In the genomic region with DNA sequence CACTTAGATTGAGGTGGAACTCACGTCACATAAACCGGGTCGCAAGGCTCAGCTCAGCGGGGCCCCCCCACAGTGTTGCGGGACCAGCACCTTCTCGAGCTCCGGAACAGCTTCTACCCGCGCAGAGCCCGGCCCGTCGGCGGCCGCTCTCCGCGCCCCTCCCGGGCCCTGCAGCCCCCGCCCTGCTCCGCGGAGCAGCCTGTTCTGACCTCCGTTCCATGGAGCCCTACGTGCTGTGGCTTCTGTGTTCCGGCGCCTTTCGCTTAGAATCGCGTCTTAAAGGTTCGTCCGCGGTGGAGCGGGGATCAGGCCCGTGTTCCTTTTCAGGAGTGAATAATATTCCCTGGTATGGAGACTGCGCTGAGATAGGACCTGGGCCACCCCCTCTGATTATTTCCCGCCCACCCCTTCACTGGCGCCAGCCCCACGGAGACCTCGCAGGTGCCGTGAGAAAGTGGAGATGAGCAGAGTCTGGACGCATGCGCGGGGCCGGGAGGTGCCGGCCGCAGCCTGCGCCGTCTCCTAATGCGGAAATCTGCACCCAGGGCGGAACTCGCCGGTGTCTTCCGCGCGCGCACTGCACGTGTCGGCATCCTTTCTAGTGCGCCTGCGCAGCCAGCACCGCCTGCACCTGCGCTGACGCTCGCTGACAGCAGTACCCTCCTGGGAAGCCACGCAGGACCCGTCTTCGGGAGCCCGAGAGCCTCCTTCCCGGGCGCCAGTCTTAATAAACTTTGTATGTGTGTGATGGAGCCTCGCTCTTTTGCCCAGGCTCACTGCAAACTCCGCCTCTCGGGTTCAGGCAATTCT, we compare ENCODE assay signal across 1 cellular context.
TF ChIP-seq lines count a peak whose summit lies in the region.

No MANE protein-coding gene starts in this region.

TF ChIP-seq in H1, 55 proteins besides CTCF, POLR2A, EP300 and RAD21:
- TF ChIP-seq EGR1 (IDR thresholded peaks at IDR 0.05; ENCODE audit: borderline replicate concordance, low read depth, low read length) (no peak), BCL11A (IDR thresholded peaks at IDR 0.05; ENCODE audit: low read depth in 2 of 2, low read length in 2 of 2) (no peak), RNF2 (IDR thresholded peaks at IDR 0.05; ENCODE audit: borderline replicate concordance, low read depth, low read length, missing control alignments, poor library complexity, severe bottlenecking) (no peak), KDM1A (IDR thresholded peaks at IDR 0.05; ENCODE audit: borderline replicate concordance, low read length) (no peak), ASH2L (IDR thresholded peaks at IDR 0.05; ENCODE audit: low read length) (no peak), SP1 (IDR thresholded peaks at IDR 0.05; ENCODE audit: low read depth, low read length) (no peak), PHF8 (conservative IDR thresholded peaks at IDR 0.05; ENCODE audit: low read depth, low read length) (no peak), CTBP2 (IDR thresholded peaks at IDR 0.05; ENCODE audit: borderline replicate concordance, insufficient read depth, insufficient read length, low read length) (no peak), HDAC2 (IDR thresholded peaks at IDR 0.05; ENCODE audit: borderline replicate concordance in 1 of 2, low read depth in 2 of 2, low read length in 2 of 2) (no peak), SP2 (IDR thresholded peaks at IDR 0.05; ENCODE audit: low read length) (no peak), CREB1 (IDR thresholded peaks at IDR 0.05) (no peak)
